In genomic region chr5:158494541-158494940, GRCh38 we compare ENCODE assay signal across 7 cellular contexts.
"Had no signal": no experiment of that assay in that cellular context is flagged by ENCODE, and none has a peak within 500 bp of the region (broad histone marks: within the 10 kb centered on the region; RNA-seq: fewer than 3 reads in every experiment).

No MANE protein-coding gene starts in this region.

- FAIRE-seq: G401.6, GM12891, GM12892, GM18507, GM19239 had no signal

- DNase-seq: GDM1, GF-D8 had no signal
